2 cellular contexts compared by ENCODE assay signal in the genomic region with DNA sequence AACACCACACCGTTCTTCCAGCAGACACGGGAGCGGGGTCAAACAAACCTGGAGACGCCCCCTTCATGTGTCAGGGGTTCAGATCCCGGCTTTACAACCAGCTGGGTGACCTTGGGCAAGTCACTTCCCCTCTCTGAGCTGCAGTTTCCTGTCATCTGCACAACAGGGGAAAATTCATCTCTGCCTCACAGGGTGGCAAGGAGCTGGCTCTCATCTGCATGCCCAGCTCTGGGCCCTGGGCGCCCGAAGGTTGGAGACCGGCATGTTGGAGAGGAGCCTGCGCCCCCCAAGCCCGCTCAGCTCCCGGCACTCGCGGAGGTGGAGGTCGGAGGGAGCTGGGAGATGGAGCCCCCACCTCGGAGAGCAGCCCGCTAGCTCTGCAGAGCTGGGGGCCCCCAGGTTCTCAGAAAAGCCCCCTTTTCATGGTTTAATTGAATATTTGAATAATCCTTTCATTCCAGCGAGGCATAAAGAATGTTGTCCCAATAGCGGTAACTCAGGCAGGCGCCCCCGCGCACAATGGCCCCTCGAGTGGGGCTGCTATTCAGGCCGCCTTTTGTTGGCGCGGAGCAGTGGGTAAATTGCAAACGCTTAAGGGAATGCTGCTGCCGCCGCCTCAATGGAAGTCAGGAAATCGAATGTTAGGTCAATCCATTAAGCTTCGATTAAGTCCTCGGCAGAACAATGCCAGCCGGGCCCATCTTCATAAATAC.
TF ChIP-seq lines count a peak whose summit lies in the region.

No MANE protein-coding gene starts in this region.

TF ChIP-seq in GM23338, 12 proteins besides CTCF, POLR2A, EP300 and RAD21 (continues in another document):
- TF ChIP-seq, protein P1, sequence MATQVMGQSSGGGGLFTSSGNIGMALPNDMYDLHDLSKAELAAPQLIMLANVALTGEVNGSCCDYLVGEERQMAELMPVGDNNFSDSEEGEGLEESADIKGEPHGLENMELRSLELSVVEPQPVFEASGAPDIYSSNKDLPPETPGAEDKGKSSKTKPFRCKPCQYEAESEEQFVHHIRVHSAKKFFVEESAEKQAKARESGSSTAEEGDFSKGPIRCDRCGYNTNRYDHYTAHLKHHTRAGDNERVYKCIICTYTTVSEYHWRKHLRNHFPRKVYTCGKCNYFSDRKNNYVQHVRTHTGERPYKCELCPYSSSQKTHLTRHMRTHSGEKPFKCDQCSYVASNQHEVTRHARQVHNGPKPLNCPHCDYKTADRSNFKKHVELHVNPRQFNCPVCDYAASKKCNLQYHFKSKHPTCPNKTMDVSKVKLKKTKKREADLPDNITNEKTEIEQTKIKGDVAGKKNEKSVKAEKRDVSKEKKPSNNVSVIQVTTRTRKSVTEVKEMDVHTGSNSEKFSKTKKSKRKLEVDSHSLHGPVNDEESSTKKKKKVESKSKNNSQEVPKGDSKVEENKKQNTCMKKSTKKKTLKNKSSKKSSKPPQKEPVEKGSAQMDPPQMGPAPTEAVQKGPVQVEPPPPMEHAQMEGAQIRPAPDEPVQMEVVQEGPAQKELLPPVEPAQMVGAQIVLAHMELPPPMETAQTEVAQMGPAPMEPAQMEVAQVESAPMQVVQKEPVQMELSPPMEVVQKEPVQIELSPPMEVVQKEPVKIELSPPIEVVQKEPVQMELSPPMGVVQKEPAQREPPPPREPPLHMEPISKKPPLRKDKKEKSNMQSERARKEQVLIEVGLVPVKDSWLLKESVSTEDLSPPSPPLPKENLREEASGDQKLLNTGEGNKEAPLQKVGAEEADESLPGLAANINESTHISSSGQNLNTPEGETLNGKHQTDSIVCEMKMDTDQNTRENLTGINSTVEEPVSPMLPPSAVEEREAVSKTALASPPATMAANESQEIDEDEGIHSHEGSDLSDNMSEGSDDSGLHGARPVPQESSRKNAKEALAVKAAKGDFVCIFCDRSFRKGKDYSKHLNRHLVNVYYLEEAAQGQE (IDR thresholded peaks at IDR 0.05; ENCODE audit: unreplicated experiment), result no peak
- TF ChIP-seq EZH2phosphoT487 (IDR thresholded peaks at IDR 0.05; ENCODE audit: unreplicated experiment) (no peak), JUNB (IDR thresholded peaks at IDR 0.05; ENCODE audit: unreplicated experiment) (no peak), POLR2AphosphoS5 (IDR thresholded peaks at IDR 0.05; ENCODE audit: low read depth) (no peak), ZNF114 (CRISPR knock-in tag; IDR thresholded peaks at IDR 0.05) (no peak), EZH2 (IDR thresholded peaks at IDR 0.05; ENCODE audit: low read depth, unreplicated experiment) (no peak)
- TF ChIP-seq, protein P2, sequence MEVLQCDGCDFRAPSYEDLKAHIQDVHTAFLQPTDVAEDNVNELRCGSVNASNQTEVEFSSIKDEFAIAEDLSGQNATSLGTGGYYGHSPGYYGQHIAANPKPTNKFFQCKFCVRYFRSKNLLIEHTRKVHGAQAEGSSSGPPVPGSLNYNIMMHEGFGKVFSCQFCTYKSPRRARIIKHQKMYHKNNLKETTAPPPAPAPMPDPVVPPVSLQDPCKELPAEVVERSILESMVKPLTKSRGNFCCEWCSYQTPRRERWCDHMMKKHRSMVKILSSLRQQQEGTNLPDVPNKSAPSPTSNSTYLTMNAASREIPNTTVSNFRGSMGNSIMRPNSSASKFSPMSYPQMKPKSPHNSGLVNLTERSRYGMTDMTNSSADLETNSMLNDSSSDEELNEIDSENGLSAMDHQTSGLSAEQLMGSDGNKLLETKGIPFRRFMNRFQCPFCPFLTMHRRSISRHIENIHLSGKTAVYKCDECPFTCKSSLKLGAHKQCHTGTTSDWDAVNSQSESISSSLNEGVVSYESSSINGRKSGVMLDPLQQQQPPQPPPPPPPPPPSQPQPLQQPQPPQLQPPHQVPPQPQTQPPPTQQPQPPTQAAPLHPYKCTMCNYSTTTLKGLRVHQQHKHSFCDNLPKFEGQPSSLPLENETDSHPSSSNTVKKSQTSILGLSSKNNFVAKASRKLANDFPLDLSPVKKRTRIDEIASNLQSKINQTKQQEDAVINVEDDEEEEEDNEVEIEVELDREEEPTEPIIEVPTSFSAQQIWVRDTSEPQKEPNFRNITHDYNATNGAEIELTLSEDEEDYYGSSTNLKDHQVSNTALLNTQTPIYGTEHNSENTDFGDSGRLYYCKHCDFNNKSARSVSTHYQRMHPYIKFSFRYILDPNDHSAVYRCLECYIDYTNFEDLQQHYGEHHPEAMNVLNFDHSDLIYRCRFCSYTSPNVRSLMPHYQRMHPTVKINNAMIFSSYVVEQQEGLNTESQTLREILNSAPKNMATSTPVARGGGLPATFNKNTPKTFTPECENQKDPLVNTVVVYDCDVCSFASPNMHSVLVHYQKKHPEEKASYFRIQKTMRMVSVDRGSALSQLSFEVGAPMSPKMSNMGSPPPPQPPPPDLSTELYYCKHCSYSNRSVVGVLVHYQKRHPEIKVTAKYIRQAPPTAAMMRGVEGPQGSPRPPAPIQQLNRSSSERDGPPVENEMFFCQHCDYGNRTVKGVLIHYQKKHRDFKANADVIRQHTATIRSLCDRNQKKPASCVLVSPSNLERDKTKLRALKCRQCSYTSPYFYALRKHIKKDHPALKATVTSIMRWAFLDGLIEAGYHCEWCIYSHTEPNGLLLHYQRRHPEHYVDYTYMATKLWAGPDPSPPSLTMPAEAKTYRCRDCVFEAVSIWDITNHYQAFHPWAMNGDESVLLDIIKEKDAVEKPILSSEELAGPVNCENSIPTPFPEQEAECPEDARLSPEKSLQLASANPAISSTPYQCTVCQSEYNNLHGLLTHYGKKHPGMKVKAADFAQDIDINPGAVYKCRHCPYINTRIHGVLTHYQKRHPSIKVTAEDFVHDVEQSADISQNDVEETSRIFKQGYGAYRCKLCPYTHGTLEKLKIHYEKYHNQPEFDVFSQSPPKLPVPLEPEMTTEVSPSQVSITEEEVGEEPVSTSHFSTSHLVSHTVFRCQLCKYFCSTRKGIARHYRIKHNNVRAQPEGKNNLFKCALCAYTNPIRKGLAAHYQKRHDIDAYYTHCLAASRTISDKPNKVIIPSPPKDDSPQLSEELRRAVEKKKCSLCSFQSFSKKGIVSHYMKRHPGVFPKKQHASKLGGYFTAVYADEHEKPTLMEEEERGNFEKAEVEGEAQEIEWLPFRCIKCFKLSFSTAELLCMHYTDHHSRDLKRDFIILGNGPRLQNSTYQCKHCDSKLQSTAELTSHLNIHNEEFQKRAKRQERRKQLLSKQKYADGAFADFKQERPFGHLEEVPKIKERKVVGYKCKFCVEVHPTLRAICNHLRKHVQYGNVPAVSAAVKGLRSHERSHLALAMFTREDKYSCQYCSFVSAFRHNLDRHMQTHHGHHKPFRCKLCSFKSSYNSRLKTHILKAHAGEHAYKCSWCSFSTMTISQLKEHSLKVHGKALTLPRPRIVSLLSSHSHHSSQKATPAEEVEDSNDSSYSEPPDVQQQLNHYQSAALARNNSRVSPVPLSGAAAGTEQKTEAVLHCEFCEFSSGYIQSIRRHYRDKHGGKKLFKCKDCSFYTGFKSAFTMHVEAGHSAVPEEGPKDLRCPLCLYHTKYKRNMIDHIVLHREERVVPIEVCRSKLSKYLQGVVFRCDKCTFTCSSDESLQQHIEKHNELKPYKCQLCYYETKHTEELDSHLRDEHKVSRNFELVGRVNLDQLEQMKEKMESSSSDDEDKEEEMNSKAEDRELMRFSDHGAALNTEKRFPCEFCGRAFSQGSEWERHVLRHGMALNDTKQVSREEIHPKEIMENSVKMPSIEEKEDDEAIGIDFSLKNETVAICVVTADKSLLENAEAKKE (CRISPR knock-in tag; IDR thresholded peaks at IDR 0.05), result no peak
- TF ChIP-seq, protein P3, sequence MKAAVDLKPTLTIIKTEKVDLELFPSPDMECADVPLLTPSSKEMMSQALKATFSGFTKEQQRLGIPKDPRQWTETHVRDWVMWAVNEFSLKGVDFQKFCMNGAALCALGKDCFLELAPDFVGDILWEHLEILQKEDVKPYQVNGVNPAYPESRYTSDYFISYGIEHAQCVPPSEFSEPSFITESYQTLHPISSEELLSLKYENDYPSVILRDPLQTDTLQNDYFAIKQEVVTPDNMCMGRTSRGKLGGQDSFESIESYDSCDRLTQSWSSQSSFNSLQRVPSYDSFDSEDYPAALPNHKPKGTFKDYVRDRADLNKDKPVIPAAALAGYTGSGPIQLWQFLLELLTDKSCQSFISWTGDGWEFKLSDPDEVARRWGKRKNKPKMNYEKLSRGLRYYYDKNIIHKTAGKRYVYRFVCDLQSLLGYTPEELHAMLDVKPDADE (IDR thresholded peaks at IDR 0.05), result no peak

TF ChIP-seq in HEK293T, 16 proteins besides CTCF, POLR2A, EP300 and RAD21:
- TF ChIP-seq SP1 (IDR thresholded peaks at IDR 0.05) (no peak), L3MBTL2 (conservative IDR thresholded peaks at IDR 0.05) (no peak), LEF1 (IDR thresholded peaks at IDR 0.05; ENCODE audit: borderline replicate concordance) (no peak), TARDBP (IDR thresholded peaks at IDR 0.05) (no peak), FOXM1 (IDR thresholded peaks at IDR 0.05; ENCODE audit: borderline replicate concordance) (no peak)
- TF ChIP-seq, protein P4, sequence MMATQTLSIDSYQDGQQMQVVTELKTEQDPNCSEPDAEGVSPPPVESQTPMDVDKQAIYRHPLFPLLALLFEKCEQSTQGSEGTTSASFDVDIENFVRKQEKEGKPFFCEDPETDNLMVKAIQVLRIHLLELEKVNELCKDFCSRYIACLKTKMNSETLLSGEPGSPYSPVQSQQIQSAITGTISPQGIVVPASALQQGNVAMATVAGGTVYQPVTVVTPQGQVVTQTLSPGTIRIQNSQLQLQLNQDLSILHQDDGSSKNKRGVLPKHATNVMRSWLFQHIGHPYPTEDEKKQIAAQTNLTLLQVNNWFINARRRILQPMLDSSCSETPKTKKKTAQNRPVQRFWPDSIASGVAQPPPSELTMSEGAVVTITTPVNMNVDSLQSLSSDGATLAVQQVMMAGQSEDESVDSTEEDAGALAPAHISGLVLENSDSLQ (IDR thresholded peaks at IDR 0.05), result no peak
